In genomic region chr6:37513155-37513554, GRCh38 we compare ENCODE assay signal across 25 cellular contexts. TPM values are rescaled to one million over a fixed set of nuclear protein-coding genes. Genes with fewer than 3 reads are reported as not detected.
DNase-seq lines count a peak whose midpoint lies in the region; ATAC-seq, FAIRE-seq and TF ChIP-seq lines count a peak whose summit lies in the region.
"Had no signal": no experiment of that assay in that cellular context is flagged by ENCODE, and none has a peak within 500 bp of the region (broad histone marks: within the 10 kb centered on the region; RNA-seq: fewer than 3 reads in every experiment).

No MANE protein-coding gene starts in this region.

- H3K36me3 Mint-ChIP-seq in activated naive CD8-positive, alpha-beta T cell = no peaks in the 10 kb centered on the region
- peaks cover 1% of the 10 kb centered on the region for H3K36me3 Mint-ChIP-seq in activated naive CD8-positive, alpha-beta T cell treated with anti-CD3 and anti-CD28 coated beads, Interleukin-2, amount 50 U/mL, for 24 hours (ENCODE audit: low read depth)
- H3K36me3 Mint-ChIP-seq in T-helper 17 cell (ENCODE audit: low read depth) = no peaks in the 10 kb centered on the region
- H3K36me3 Mint-ChIP-seq: naive B cell had no signal

- H3K27me3 Mint-ChIP-seq in activated naive CD8-positive, alpha-beta T cell = no peaks in the 10 kb centered on the region
- no peaks in the 10 kb centered on the region for H3K27me3 Mint-ChIP-seq in activated naive CD8-positive, alpha-beta T cell treated with anti-CD3 and anti-CD28 coated beads, Interleukin-2, amount 50 U/mL, for 24 hours
- no peaks in the 10 kb centered on the region for H3K27me3 Mint-ChIP-seq in T-helper 17 cell

- TF ChIP-seq CTCF in right lobe of liver (IDR thresholded peaks at IDR 0.05) = no peak

- no peaks in the 10 kb centered on the region for H3K9me3 Mint-ChIP-seq in activated naive CD8-positive, alpha-beta T cell (ENCODE audit: low read depth)
- H3K9me3 Mint-ChIP-seq in activated naive CD8-positive, alpha-beta T cell treated with anti-CD3 and anti-CD28 coated beads, Interleukin-2, amount 50 U/mL, for 24 hours = no peaks in the 10 kb centered on the region

- no peak for ATAC-seq in activated naive CD8-positive, alpha-beta T cell treated with anti-CD3 and anti-CD28 coated beads, Interleukin-2, amount 50 U/mL, for 24 hours
- ATAC-seq in T-helper 17 cell = no peak
- no peak for ATAC-seq in right lobe of liver
- ATAC-seq: heart right ventricle had no signal

- no peak overlapping the region for H2BK15ac ChIP-seq in mesenchymal stem cell (ENCODE audit: low read depth, poor library complexity, severe bottlenecking)

- no peak for FAIRE-seq in urothelium cell line (lab: Jason Lieb, UNC)
- FAIRE-seq: G401.6, GM19239, kidney had no signal

- H4K8ac ChIP-seq in mesenchymal stem cell (ENCODE audit: low read length) = no peak overlapping the region

- WGBS in right lobe of liver (ENCODE audit: insufficient coverage, low coverage, low lambda C conversion rate, missing lambda C conversion rate) = 43% methylated on average over 1 of the region's 9 CpGs
- WGBS in mesenchymal stem cell = 13% methylated on average over 6 of the region's 9 CpGs

- H4K91ac ChIP-seq in mesenchymal stem cell (ENCODE audit: low read length) = no peak overlapping the region

- no peak overlapping the region for H2BK5ac ChIP-seq in mesenchymal stem cell (ENCODE audit: low read depth, low read length, poor library complexity, severe bottlenecking)

- H3K27ac ChIP-seq in iPS-18a (ENCODE audit: low read length) (no peak overlapping the region), right lobe of liver (no peak overlapping the region), mesenchymal stem cell (ENCODE audit: low read length, poor library complexity, severe bottlenecking) (no peak overlapping the region)
- H3K27ac ChIP-seq: heart right ventricle, PC-9, SJSA1, tibial artery had no signal

- H3K9ac ChIP-seq in iPS-18a (ENCODE audit: low read length) (no peak overlapping the region), mesenchymal stem cell (ENCODE audit: low read length) (no peak overlapping the region)

- no peak for DNase-seq in activated naive CD8-positive, alpha-beta T cell treated with anti-CD3 and anti-CD28 coated beads, Interleukin-2, amount 50 U/mL, for 24 hours
- DNase-seq in T-helper 17 cell = no peak
- DNase-seq in right lobe of liver = no peak
- DNase-seq in urothelium cell line (ENCODE audit: low spot score) = no peak
- no peak for DNase-seq in mesenchymal stem cell
- DNase-seq in cerebellum (ENCODE audit: low spot score) = no peak
- DNase-seq: activated CD4-positive, CD25-positive, alpha-beta regulatory T cell; activated gamma-delta T cell treated with Interleukin-2 at 50 U/mL for 16 hours; aorta; heart right ventricle; Kasumi-1; kidney; naive B cell; NCI-H1105; NCI-H2171; NCI-H748 treated with DMSO at 0.1 percent for 48 hours; PC-9; stimulated activated CD4-positive, alpha-beta T cell treated with anti-CD3 and anti-CD28 coated beads, Interleukin-12 subunit alpha, Interleukin-12 subunit beta, amount 100 ng/mL, for 4 hours; tibial artery had no signal

- no peak overlapping the region for H2AK5ac ChIP-seq in mesenchymal stem cell (ENCODE audit: low read length, severe bottlenecking)

- no peaks in the 10 kb centered on the region for H3K9me3 ChIP-seq in T-helper 17 cell (ENCODE audit: control insufficient read depth, low read length, poor library complexity, severe bottlenecking)
- no peaks in the 10 kb centered on the region for H3K9me3 ChIP-seq in iPS-18a (ENCODE audit: control insufficient read depth, low read depth, low read length)
- H3K9me3 ChIP-seq in right lobe of liver = no peaks in the 10 kb centered on the region
- H3K9me3 ChIP-seq in mesenchymal stem cell (ENCODE audit: control insufficient read depth, low read length) = no peaks in the 10 kb centered on the region
- H3K9me3 ChIP-seq: HAP-1, heart right ventricle, SJSA1, tibial artery had no signal

- peak overlapping the region; percentile 38 for H3K4me3 ChIP-seq in iPS-18a (ENCODE audit: low read length)
- no peak overlapping the region for H3K4me3 ChIP-seq in right lobe of liver
- H3K4me3 ChIP-seq in mesenchymal stem cell (ENCODE audit: insufficient read depth in 1 of 2, low read depth in 1 of 2, low read length in 2 of 2) = no peak overlapping the region
- H3K4me3 ChIP-seq: HAP-1, heart right ventricle, PC-9, SJSA1, tibial artery had no signal

- no peak overlapping the region for H2BK12ac ChIP-seq in mesenchymal stem cell (ENCODE audit: low read length in 2 of 2)

- peaks cover 83% of the 10 kb centered on the region for H3K4me1 Mint-ChIP-seq in activated naive CD8-positive, alpha-beta T cell (ENCODE audit: low read depth)
- peaks cover 67% of the 10 kb centered on the region for H3K4me1 Mint-ChIP-seq in activated naive CD8-positive, alpha-beta T cell treated with anti-CD3 and anti-CD28 coated beads, Interleukin-2, amount 50 U/mL, for 24 hours
- peaks cover 74% of the 10 kb centered on the region for H3K4me1 Mint-ChIP-seq in T-helper 17 cell

- TF ChIP-seq POLR2A in right lobe of liver (IDR thresholded peaks at IDR 0.05) = no peak

- intact Hi-C loops in right lobe of liver (cut with DNase I) = no loop called here

- peaks cover 45% of the 10 kb centered on the region for H3K27me3 ChIP-seq in iPS-18a (ENCODE audit: control insufficient read depth, insufficient read depth, low read length)
- no peaks in the 10 kb centered on the region for H3K27me3 ChIP-seq in right lobe of liver
- peaks cover 51 to 74% of the 10 kb centered on the region in 2 experiments for H3K27me3 ChIP-seq in mesenchymal stem cell (ENCODE audit: control insufficient read depth in 1 of 2, insufficient read depth in 1 of 2, low read length in 2 of 2)
- H3K27me3 ChIP-seq: SJSA1 had no signal

- H3K4me1 ChIP-seq in iPS-18a (ENCODE audit: control insufficient read depth, low read depth, low read length) (peaks cover 38% of the 10 kb centered on the region), right lobe of liver (peaks cover 0 to 23% (median 9%) of the 10 kb centered on the region in 4 donors), mesenchymal stem cell (ENCODE audit: control insufficient read depth, insufficient read depth, low read depth, low read length) (peaks cover 22% of the 10 kb centered on the region)

- H3K4ac ChIP-seq in mesenchymal stem cell (ENCODE audit: low read depth in 1 of 2, low read length in 2 of 2) = no peak overlapping the region

- no peak overlapping the region for H2AFZ ChIP-seq in mesenchymal stem cell (ENCODE audit: low read depth, low read length)
- H2AFZ ChIP-seq: PC-9 had no signal

- H3K36me3 ChIP-seq in iPS-18a (ENCODE audit: control insufficient read depth, low read depth, low read length) = no peaks in the 10 kb centered on the region
- H3K36me3 ChIP-seq in right lobe of liver = no peaks in the 10 kb centered on the region
- no peaks in the 10 kb centered on the region for H3K36me3 ChIP-seq in mesenchymal stem cell (ENCODE audit: control insufficient read depth in 1 of 2, insufficient read depth in 2 of 2, low read depth in 1 of 2, low read length in 2 of 2)
- H3K36me3 ChIP-seq: HAP-1, heart right ventricle, SJSA1, tibial artery had no signal

- no peak overlapping the region for H3K4me3 Mint-ChIP-seq in activated naive CD8-positive, alpha-beta T cell
- H3K4me3 Mint-ChIP-seq in activated naive CD8-positive, alpha-beta T cell treated with anti-CD3 and anti-CD28 coated beads, Interleukin-2, amount 50 U/mL, for 24 hours = no peak overlapping the region
- peak overlapping the region; percentile 72 for H3K4me3 Mint-ChIP-seq in T-helper 17 cell
- H3K4me3 Mint-ChIP-seq: naive B cell had no signal

- H3K79me1 ChIP-seq in mesenchymal stem cell (replicated peaks; ENCODE audit: low read length, poor library complexity, severe bottlenecking) = no peaks in the 10 kb centered on the region

- no peak overlapping the region for H3K23ac ChIP-seq in mesenchymal stem cell (ENCODE audit: low read length in 2 of 2)

- H3K27ac Mint-ChIP-seq in activated naive CD8-positive, alpha-beta T cell = peak overlapping the region; percentile 59
- H3K27ac Mint-ChIP-seq in activated naive CD8-positive, alpha-beta T cell treated with anti-CD3 and anti-CD28 coated beads, Interleukin-2, amount 50 U/mL, for 24 hours = no peak overlapping the region
- peak overlapping the region; percentile 100 for H3K27ac Mint-ChIP-seq in T-helper 17 cell

- H3K4me2 ChIP-seq in mesenchymal stem cell (ENCODE audit: low read length, poor library complexity, severe bottlenecking) = no peak overlapping the region
- H3K4me2 ChIP-seq: PC-9 had no signal

- no peak overlapping the region for H3K14ac ChIP-seq in mesenchymal stem cell (ENCODE audit: low read length in 2 of 2)

- H3K18ac ChIP-seq in mesenchymal stem cell (ENCODE audit: low read depth in 1 of 2, low read length in 2 of 2) = no peak overlapping the region

- H2BK120ac ChIP-seq in mesenchymal stem cell (ENCODE audit: low read depth, low read length) = no peak overlapping the region

RNA-seq across cellular contexts. Expression of gene CCDC167, which starts 13.5 kb away (rescaled TPM):
- total RNA-seq in T-helper 17 cell (10 to 100 TPM; 29.6 to 43.7 TPM), right lobe of liver (100 to 1,000 TPM in 1 of 6 experiments, 10 to 100 TPM in 5; 16.5 to 103 (median 26.9) TPM), cerebellum (11.7 TPM)
- 64.8 TPM for polyA plus RNA-seq in mesenchymal stem cell (2013, experiment 1 of 2)
- polyA plus RNA-seq in mesenchymal stem cell (2013, experiment 2 of 2) = 62.8 TPM
